In the genomic region with DNA sequence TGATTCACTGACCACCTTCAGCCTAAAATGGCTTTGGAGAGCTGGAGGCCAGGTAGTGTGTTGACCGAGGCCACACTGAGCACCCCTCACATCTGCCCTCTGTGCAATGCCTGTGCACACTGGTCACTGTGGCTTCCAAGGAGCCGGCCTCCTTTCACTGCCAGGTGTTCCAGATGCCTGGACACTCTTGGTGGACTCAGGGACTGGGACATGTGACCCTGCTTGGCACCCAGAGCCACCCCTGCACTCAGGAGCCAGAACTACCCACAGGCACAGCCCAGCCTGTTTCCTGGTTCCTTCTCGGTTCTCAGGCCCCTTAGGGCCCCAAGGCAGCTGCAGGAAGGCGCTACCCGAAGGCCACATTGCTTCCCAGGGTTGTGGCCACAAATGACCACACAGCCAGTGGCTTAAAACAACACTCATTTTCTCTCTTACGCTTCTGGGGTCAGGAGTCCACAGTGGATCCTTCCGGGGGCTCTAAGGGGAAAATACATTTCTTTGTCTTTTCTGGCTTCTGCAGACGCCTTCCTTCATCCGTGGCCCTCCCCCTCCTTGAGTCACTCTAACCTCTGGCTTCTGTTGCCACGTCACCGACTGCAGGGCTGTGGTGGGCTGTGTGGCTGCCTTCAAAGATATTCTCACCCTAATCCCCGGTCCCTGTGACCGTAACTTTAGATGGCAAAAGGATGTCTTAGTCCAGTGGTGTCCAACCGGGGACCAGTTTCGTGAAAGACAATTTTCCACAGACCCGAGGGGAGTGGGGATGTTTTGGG, we compare ENCODE assay signal across 1 cellular context.
TF ChIP-seq lines count a peak whose summit lies in the region.

No MANE protein-coding gene starts in this region.

TF ChIP-seq in WTC11, 78 proteins besides CTCF, POLR2A, EP300 and RAD21:
- no peak for TF ChIP-seq ATF6 (CRISPR knock-in tag; IDR thresholded peaks at IDR 0.05)
- TF ChIP-seq ZNF263 (CRISPR knock-in tag; IDR thresholded peaks at IDR 0.05; ENCODE audit: low read depth) = no peak
- TF ChIP-seq, protein P1, sequence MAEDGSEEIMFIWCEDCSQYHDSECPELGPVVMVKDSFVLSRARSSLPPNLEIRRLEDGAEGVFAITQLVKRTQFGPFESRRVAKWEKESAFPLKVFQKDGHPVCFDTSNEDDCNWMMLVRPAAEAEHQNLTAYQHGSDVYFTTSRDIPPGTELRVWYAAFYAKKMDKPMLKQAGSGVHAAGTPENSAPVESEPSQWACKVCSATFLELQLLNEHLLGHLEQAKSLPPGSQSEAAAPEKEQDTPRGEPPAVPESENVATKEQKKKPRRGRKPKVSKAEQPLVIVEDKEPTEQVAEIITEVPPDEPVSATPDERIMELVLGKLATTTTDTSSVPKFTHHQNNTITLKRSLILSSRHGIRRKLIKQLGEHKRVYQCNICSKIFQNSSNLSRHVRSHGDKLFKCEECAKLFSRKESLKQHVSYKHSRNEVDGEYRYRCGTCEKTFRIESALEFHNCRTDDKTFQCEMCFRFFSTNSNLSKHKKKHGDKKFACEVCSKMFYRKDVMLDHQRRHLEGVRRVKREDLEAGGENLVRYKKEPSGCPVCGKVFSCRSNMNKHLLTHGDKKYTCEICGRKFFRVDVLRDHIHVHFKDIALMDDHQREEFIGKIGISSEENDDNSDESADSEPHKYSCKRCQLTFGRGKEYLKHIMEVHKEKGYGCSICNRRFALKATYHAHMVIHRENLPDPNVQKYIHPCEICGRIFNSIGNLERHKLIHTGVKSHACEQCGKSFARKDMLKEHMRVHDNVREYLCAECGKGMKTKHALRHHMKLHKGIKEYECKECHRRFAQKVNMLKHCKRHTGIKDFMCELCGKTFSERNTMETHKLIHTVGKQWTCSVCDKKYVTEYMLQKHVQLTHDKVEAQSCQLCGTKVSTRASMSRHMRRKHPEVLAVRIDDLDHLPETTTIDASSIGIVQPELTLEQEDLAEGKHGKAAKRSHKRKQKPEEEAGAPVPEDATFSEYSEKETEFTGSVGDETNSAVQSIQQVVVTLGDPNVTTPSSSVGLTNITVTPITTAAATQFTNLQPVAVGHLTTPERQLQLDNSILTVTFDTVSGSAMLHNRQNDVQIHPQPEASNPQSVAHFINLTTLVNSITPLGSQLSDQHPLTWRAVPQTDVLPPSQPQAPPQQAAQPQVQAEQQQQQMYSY (CRISPR knock-in tag; IDR thresholded peaks at IDR 0.05) = no peak
- TF ChIP-seq, protein P2, sequence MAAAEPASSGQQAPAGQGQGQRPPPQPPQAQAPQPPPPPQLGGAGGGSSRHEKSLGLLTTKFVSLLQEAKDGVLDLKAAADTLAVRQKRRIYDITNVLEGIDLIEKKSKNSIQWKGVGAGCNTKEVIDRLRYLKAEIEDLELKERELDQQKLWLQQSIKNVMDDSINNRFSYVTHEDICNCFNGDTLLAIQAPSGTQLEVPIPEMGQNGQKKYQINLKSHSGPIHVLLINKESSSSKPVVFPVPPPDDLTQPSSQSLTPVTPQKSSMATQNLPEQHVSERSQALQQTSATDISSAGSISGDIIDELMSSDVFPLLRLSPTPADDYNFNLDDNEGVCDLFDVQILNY (CRISPR knock-in tag; IDR thresholded peaks at IDR 0.05) = no peak
- TF ChIP-seq CREB1 (CRISPR knock-in tag; IDR thresholded peaks at IDR 0.05) = no peak
- TF ChIP-seq NFYB (CRISPR knock-in tag; conservative IDR thresholded peaks at IDR 0.05; ENCODE audit: low read depth) = no peak
- TF ChIP-seq JAZF1 (CRISPR knock-in tag; IDR thresholded peaks at IDR 0.05) = no peak
- no peak for TF ChIP-seq TEAD4 (CRISPR knock-in tag; IDR thresholded peaks at IDR 0.05)
- no peak for TF ChIP-seq ZNF138 (CRISPR knock-in tag; conservative IDR thresholded peaks at IDR 0.05)
- TF ChIP-seq SOX15 (CRISPR knock-in tag; IDR thresholded peaks at IDR 0.05) = no peak
- TF ChIP-seq ERG (CRISPR knock-in tag; IDR thresholded peaks at IDR 0.05) = no peak
- TF ChIP-seq E2F4 (CRISPR knock-in tag; IDR thresholded peaks at IDR 0.05; ENCODE audit: borderline replicate concordance, low read depth) = no peak
- TF ChIP-seq ZNF396 (CRISPR knock-in tag; IDR thresholded peaks at IDR 0.05; ENCODE audit: borderline replicate concordance) = no peak
- no peak for TF ChIP-seq TCF7 (CRISPR knock-in tag; IDR thresholded peaks at IDR 0.05; ENCODE audit: low read depth)
- TF ChIP-seq MAX (CRISPR knock-in tag; IDR thresholded peaks at IDR 0.05) = no peak
- TF ChIP-seq HMGA2 (CRISPR knock-in tag; IDR thresholded peaks at IDR 0.05) = no peak
- no peak for TF ChIP-seq ZNF423 (CRISPR knock-in tag; IDR thresholded peaks at IDR 0.05)
- TF ChIP-seq ATF2 (CRISPR knock-in tag; IDR thresholded peaks at IDR 0.05; ENCODE audit: borderline replicate concordance, low read depth) = no peak
TF ChIP-seq in WTC11: peak in this region for 0.
